Comparison of ENCODE assay signal across 7 cellular contexts in the genomic region with DNA sequence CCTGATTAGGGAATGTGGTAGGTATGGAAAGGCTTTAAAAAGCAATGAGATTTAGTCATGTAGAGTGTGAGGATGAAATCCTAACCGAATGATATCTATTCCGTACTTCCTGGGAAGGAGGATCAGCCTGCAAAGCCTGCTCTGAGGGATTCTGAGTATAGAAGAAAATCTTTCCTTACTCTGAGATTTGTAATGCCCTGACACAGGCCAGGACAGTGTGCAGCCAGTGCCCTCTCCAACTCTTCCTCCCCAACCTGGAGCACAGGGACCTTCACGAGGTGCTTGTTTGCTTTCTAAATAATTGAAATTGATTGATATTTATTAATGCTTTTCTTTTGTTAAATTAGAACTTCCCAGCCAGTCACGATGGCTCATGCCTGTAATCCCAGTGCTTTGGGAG.
"Had no signal": no experiment of that assay in that cellular context is flagged by ENCODE, and none has a peak within 500 bp of the region (broad histone marks: within the 10 kb centered on the region; RNA-seq: fewer than 3 reads in every experiment).

No MANE protein-coding gene starts in this region.

- FAIRE-seq: GM12878, GM12891, GM12892, GM18507, GM19239 had no signal

- ATAC-seq: GM12878 had no signal

- H3K4me3 ChIP-seq: GM12878 had no signal

- DNase-seq: GDM1, GF-D8 had no signal
